ENCODE assay signal across 8 cellular contexts in the genomic region with DNA sequence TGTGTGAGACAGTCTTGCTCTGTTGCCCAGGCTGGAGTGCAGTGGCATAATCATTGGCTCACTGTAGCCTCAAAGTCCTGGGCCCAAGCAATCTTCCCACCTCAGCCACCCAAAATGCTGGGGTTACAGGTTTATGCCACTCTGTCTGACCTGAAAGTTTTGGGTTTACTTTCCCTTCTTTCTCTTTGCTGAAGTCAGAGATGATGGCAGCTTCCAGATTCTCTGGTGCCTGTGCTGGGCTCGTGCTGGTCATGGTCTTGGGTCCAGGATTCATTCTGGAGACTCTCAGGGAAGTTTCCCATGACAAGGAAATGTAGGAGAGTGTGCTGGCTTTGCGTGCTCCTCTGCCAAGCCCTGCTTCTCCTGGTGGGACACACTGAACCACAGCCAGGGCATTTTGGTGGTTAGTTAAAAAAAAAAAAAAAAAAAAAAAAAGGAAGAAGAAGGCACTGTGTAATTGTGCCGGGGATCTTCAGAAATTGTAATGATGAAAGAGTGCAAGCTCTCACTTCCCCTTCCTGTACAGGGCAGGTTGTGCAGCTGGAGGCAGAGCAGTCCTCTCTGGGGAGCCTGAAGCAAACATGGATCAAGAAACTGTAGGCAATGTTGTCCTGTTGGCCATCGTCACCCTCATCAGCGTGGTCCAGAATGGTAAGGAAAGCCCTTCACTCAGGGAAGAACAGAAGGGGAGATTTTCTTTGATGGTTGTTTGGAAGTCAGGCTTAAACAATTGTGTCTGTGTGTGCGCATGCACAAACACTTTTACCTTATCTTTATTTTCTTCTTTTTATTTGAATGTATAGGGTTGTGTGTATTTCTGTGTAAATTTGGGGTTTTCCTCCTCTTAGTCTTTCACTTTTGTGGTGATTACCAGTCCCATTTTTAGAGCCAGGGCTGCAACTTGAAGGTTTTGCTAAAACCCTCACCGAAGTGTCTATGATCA. TPM values are rescaled to one million over a fixed set of nuclear protein-coding genes. Genes with fewer than 3 reads are reported as not detected.
DNase-seq lines count a peak whose midpoint lies in the region; ATAC-seq, FAIRE-seq and TF ChIP-seq lines count a peak whose summit lies in the region.

A gene (plus strand): TSS at position 519 of the 943 bp plus-strand sequence. CDS start 63 bp downstream, at position 582.

- H3K9me3 Mint-ChIP-seq in CD8-positive, alpha-beta memory T cell = no peaks in the 10 kb centered on the region
- H3K9me3 Mint-ChIP-seq in activated CD4-positive, alpha-beta T cell treated with anti-CD3 and anti-CD28 coated beads, Interleukin-2, amount 10 ng/mL, durations not matched to agents 24 days and 14 days = no peaks in the 10 kb centered on the region

- H4K20me1 ChIP-seq in keratinocyte (ENCODE audit: control insufficient read depth, extremely low read depth, insufficient read depth, low read length) = no peaks in the 10 kb centered on the region

- no peaks in the 10 kb centered on the region for H3K36me3 ChIP-seq in CD8-positive, alpha-beta memory T cell (ENCODE audit: insufficient read depth, low read length)
- H3K36me3 ChIP-seq in keratinocyte (ENCODE audit: control insufficient read depth in 2 of 2, extremely low read depth in 1 of 2, insufficient read depth in 2 of 2, low read length in 2 of 2) (no peaks in the 10 kb centered on the region), aorta (ENCODE audit: control insufficient read depth in 1 of 2, insufficient read depth in 2 of 2, low read length in 1 of 2) (no peaks in the 10 kb centered on the region)

- peak in 2 of 5 donors; percentile 37 to 41 for DNase-seq in CD8-positive, alpha-beta memory T cell
- peak; percentile 81 for DNase-seq in activated CD4-positive, alpha-beta T cell treated with anti-CD3 and anti-CD28 coated beads, Interleukin-2, amount 10 ng/mL, durations not matched to agents 24 days and 14 days
- DNase-seq in keratinocyte (ENCODE audit: low read depth, low spot score) = no peak
- DNase-seq in aorta = no peak
- no peak for DNase-seq in DMS153 treated with DMSO at 0.1 percent for 48 hours (lab: John Stamatoyannopoulos, UW; ENCODE audit: unreplicated experiment)
- DNase-seq in COLO829 (ENCODE audit: low spot score) = no peak

- H3K4me1 ChIP-seq in CD8-positive, alpha-beta memory T cell (ENCODE audit: insufficient read depth, low read length) = peaks cover 50% of the 10 kb centered on the region
- H3K4me1 ChIP-seq in keratinocyte (ENCODE audit: control insufficient read depth, extremely low read depth, insufficient read depth, low read length) = peaks cover 30% of the 10 kb centered on the region
- no peaks in the 10 kb centered on the region for H3K4me1 ChIP-seq in aorta (ENCODE audit: control insufficient read depth in 1 of 2, insufficient read depth in 2 of 2, low read length in 2 of 2)

- H3K4me3 ChIP-seq in CD8-positive, alpha-beta memory T cell (ENCODE audit: low read length) = peak within 1 kb of the TSS; percentile 62
- no peak within 1 kb of the TSS for H3K4me3 ChIP-seq in keratinocyte (ENCODE audit: control insufficient read depth in 2 of 3, extremely low read depth in 1 of 3, insufficient read depth in 2 of 3, low read depth in 1 of 3, low read length in 3 of 3)
- no peak within 1 kb of the TSS for H3K4me3 ChIP-seq in aorta (ENCODE audit: low read length in 2 of 2)

- ATAC-seq in GM19452 (IDR thresholded peaks at IDR 0.05; ENCODE audit: unreplicated experiment) = peak; percentile 71
- peak; percentile 63 for ATAC-seq in HG03442 (IDR thresholded peaks at IDR 0.05; ENCODE audit: unreplicated experiment)
- ATAC-seq in aorta (ENCODE audit: low FRiP score) = peak; percentile 62

- 91 to 92% methylated on average over 7 of the region's 7 CpGs for WGBS in aorta, 2 donors

- POLR2A ChIA-PET in CD8-positive, alpha-beta memory T cell (lab: Charles Lee) = interaction anchor here (0.6 to 1.0 kb wide), 7 partner anchors 40 to 362 kb away, joined by 3 to 7 read pairs (median 4); no protein-coding TSS in a partner anchor

- peaks cover 0 to 11% (median under 1%) of the 10 kb centered on the region in 3 donors for H3K36me3 Mint-ChIP-seq in CD8-positive, alpha-beta memory T cell
- H3K36me3 Mint-ChIP-seq in activated CD4-positive, alpha-beta T cell treated with anti-CD3 and anti-CD28 coated beads, Interleukin-2, amount 10 ng/mL, durations not matched to agents 24 days and 14 days (ENCODE audit: low read depth) = peaks cover 4% of the 10 kb centered on the region

- no peaks in the 10 kb centered on the region for H3K79me2 ChIP-seq in keratinocyte (ENCODE audit: control insufficient read depth, insufficient read depth, low read length)

- H3K27me3 Mint-ChIP-seq in CD8-positive, alpha-beta memory T cell = peaks cover 0 to 5% of the 10 kb centered on the region in 2 donors
- H3K27me3 Mint-ChIP-seq in activated CD4-positive, alpha-beta T cell treated with anti-CD3 and anti-CD28 coated beads, Interleukin-2, amount 10 ng/mL, durations not matched to agents 24 days and 14 days = no peaks in the 10 kb centered on the region

- dilution Hi-C loops in keratinocyte (cut with MboI; ENCODE audit: extremely low pct_ligation_motif_present, low sequenced_read_pairs) = no loop called here

- H3K9ac ChIP-seq in keratinocyte (ENCODE audit: control insufficient read depth, extremely low read depth, insufficient read depth, low read length) = peak within 1 kb of the TSS; percentile 49

- intact Hi-C loops in activated CD4-positive, alpha-beta T cell treated with anti-CD3 and anti-CD28 coated beads, Interleukin-2, amount 10 ng/mL, durations not matched to agents 24 days and 14 days (cut with micrococcal nuclease) = no loop called here
- intact Hi-C loops in aorta (cut with DNase I) = no loop called here

- CTCF ChIA-PET in CD8-positive, alpha-beta memory T cell (lab: Charles Lee) = interaction anchor here (3.2 kb wide), 1 partner anchor 9 kb away, joined by 8 read pairs; no protein-coding TSS in a partner anchor

- peak; percentile 34 for FAIRE-seq in keratinocyte (lab: Jason Lieb, UNC)

- H3K27ac ChIP-seq in CD8-positive, alpha-beta memory T cell (ENCODE audit: low read depth, low read length) = peak within 1 kb of the TSS; percentile 42
- H3K27ac ChIP-seq in keratinocyte (ENCODE audit: control insufficient read depth, insufficient read depth, low read length) = peak within 1 kb of the TSS; percentile 74
- H3K27ac ChIP-seq in aorta (ENCODE audit: low read depth in 1 of 2, low read length in 2 of 2) = no peak within 1 kb of the TSS

- H3K4me3 Mint-ChIP-seq in CD8-positive, alpha-beta memory T cell = peak within 1 kb of the TSS; percentile 91 to 100 (median 97)
- peak within 1 kb of the TSS; percentile 86 for H3K4me3 Mint-ChIP-seq in activated CD4-positive, alpha-beta T cell treated with anti-CD3 and anti-CD28 coated beads, Interleukin-2, amount 10 ng/mL, durations not matched to agents 24 days and 14 days

- no peaks in the 10 kb centered on the region for H3K9me1 ChIP-seq in keratinocyte (ENCODE audit: control insufficient read depth, extremely low read depth, insufficient read depth, low read length)

- H3K27ac Mint-ChIP-seq in CD8-positive, alpha-beta memory T cell = peak within 1 kb of the TSS; percentile 86 to 99 (median 96)
- peak within 1 kb of the TSS; percentile 95 for H3K27ac Mint-ChIP-seq in activated CD4-positive, alpha-beta T cell treated with anti-CD3 and anti-CD28 coated beads, Interleukin-2, amount 10 ng/mL, durations not matched to agents 24 days and 14 days

- no peak for TF ChIP-seq CTCF in keratinocyte (optimal IDR thresholded peaks at IDR 0.05 in 1 of 3, IDR thresholded peaks at IDR 0.05 in 1 of 3, conservative IDR thresholded peaks at IDR 0.05 in 1 of 3; ENCODE audit: extremely low read depth in 1 of 3, insufficient read depth in 2 of 3, low read length in 3 of 3)

- H3K4me2 ChIP-seq in keratinocyte (ENCODE audit: control insufficient read depth, extremely low read depth, insufficient read depth, low read depth, low read length) = peak within 1 kb of the TSS; percentile 1

- no peaks in the 10 kb centered on the region for H3K9me3 ChIP-seq in CD8-positive, alpha-beta memory T cell (ENCODE audit: low read length)
- H3K9me3 ChIP-seq in keratinocyte (ENCODE audit: control insufficient read depth, low read depth, low read length) = no peaks in the 10 kb centered on the region
- H3K9me3 ChIP-seq in aorta (ENCODE audit: control insufficient read depth, low read length) = no peaks in the 10 kb centered on the region

- peaks cover 56 to 67% (median 62%) of the 10 kb centered on the region in 3 donors for H3K4me1 Mint-ChIP-seq in CD8-positive, alpha-beta memory T cell
- H3K4me1 Mint-ChIP-seq in activated CD4-positive, alpha-beta T cell treated with anti-CD3 and anti-CD28 coated beads, Interleukin-2, amount 10 ng/mL, durations not matched to agents 24 days and 14 days = peaks cover 64% of the 10 kb centered on the region

- H3K27me3 ChIP-seq in CD8-positive, alpha-beta memory T cell (ENCODE audit: insufficient read depth, low read length, poor library complexity, severe bottlenecking) = no peaks in the 10 kb centered on the region
- H3K27me3 ChIP-seq in keratinocyte (ENCODE audit: control insufficient read depth, extremely low read depth, insufficient read depth, low read length) (no peaks in the 10 kb centered on the region), aorta (ENCODE audit: control insufficient read depth in 1 of 2, insufficient read depth in 2 of 2, low read length in 1 of 2) (no peaks in the 10 kb centered on the region)

- peak within 1 kb of the TSS; percentile 24 for H2AFZ ChIP-seq in keratinocyte (ENCODE audit: control insufficient read depth, low read length)

RNA-seq across cellular contexts. Expression of the gene that starts here (rescaled TPM):
- 10 to 100 TPM; 19.1 to 21.7 TPM for total RNA-seq in CD8-positive, alpha-beta memory T cell
- polyA plus RNA-seq in CD8-positive, alpha-beta memory T cell = 335 TPM
- 33.3 and 33.4 TPM in 2 replicates for total RNA-seq in activated CD4-positive, alpha-beta T cell treated with anti-CD3 and anti-CD28 coated beads, Interleukin-2, amount 10 ng/mL, durations not matched to agents 24 days and 14 days
- polyA plus RNA-seq in keratinocyte (0.31 to 0.98 TPM (median 0.62 TPM) in 3 replicates), aorta (10 to 100 TPM in 1 of 2 donors, 1 to 10 TPM in 1; 7.1 to 35.4 TPM)
- not detected for polyA plus RNA-seq in keratinocyte (2011; ENCODE audit: low read depth)
- polyA plus RNA-seq in keratinocyte (2011; cell fraction: cytosol; rRNA removed) = 0.45 and 0.96 TPM in 2 replicates
- polyA plus RNA-seq in keratinocyte (2011; cell fraction: nucleus; rRNA removed) = 0.64 and 0.98 TPM in 2 replicates
- 0.20 and 0.22 TPM in 2 replicates for polyA plus RNA-seq in keratinocyte (2012; ENCODE audit: low replicate concordance)
- polyA minus RNA-seq in keratinocyte = 0.40 to 1.5 TPM in 2 of 3 replicates, not detected in the other
- not detected for polyA minus RNA-seq in keratinocyte (2011; cell fraction: cytosol; rRNA and poly(A)+ RNA removed)
- polyA minus RNA-seq in keratinocyte (2011; cell fraction: nucleus; rRNA and poly(A)+ RNA removed) = not detected in 2 replicates
- 10 to 100 TPM; 31.6 to 37.7 TPM for total RNA-seq in aorta

Comparison
In these comparisons a context has a peak if more than half of its experiments do, and no peak if none do; other contexts are left out.
1. H3K27ac ChIP-seq: peak in CD8-positive, alpha-beta memory T cell (single experiment) and keratinocyte (single experiment); none in aorta (0 of 2).
2. Peak in every context shown above with its lines, with median percentiles within 50 percentile points of each other: ATAC-seq.